Comparison of ENCODE assay signal across 25 cellular contexts in the genomic region with DNA sequence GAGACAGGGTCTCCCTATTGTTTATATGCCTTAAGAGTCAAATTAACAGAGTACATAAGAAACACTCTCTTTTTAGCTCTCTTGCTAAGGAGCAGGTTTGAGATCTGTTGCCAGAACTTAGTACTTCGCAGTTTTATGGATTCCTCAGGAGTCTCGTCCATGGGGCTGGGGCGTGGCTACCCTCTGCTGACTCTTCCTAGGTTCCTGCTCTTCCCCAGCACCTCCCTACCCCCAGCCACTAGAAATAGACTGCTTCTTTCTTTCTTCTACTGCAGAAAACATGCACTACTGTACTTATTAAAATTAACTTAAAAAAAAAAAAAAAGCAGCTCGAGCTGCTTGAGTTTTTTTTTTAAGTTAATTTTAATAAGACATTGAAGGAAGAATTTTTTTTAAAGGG.
"Had no signal": no experiment of that assay in that cellular context is flagged by ENCODE, and none has a peak within 500 bp of the region (broad histone marks: within the 10 kb centered on the region; RNA-seq: fewer than 3 reads in every experiment).

No MANE protein-coding gene starts in this region.

- H3K27ac Mint-ChIP-seq: mesothelial cell of epicardium; naive thymus-derived CD4-positive, alpha-beta T cell; nephron progenitor cell; stimulated activated effector memory CD8-positive, alpha-beta T cell treated with anti-CD3 and anti-CD28 coated beads, Interleukin-12 subunit alpha, Interleukin-12 subunit beta, amount 100 ng/mL, for 72 hours had no signal

- H3K4me1 Mint-ChIP-seq: immature natural killer cell, mesothelial cell of epicardium had no signal

- H3K4me1 ChIP-seq: foreskin keratinocyte, gastroesophageal sphincter, uterus had no signal

- ATAC-seq: foreskin keratinocyte; gastroesophageal sphincter; heart right ventricle; left lobe of liver; naive thymus-derived CD4-positive, alpha-beta T cell; psoas muscle; stimulated activated effector memory CD8-positive, alpha-beta T cell treated with anti-CD3 and anti-CD28 coated beads, Interleukin-12 subunit alpha, Interleukin-12 subunit beta, amount 100 ng/mL, for 72 hours had no signal

- H3K36me3 Mint-ChIP-seq: immature natural killer cell, mesothelial cell of epicardium had no signal

- H3K27me3 Mint-ChIP-seq: naive thymus-derived CD4-positive, alpha-beta T cell had no signal

- H3K4me3 ChIP-seq: esophagus muscularis mucosa, gastroesophageal sphincter, heart right ventricle, psoas muscle, sigmoid colon, stomach, thyroid gland, upper lobe of left lung, uterus had no signal

- H3K36me3 ChIP-seq: esophagus muscularis mucosa, gastroesophageal sphincter, heart right ventricle, sigmoid colon, stomach, thyroid gland, upper lobe of left lung, uterus had no signal

- DNase-seq: dermis blood vessel endothelial cell; effector memory CD4-positive, alpha-beta T cell; foreskin keratinocyte; heart right ventricle; hypothalamus; immature natural killer cell; mesenchymal stem cell; naive thymus-derived CD4-positive, alpha-beta T cell; nephron progenitor cell; nucleus accumbens; posterior cingulate gyrus; psoas muscle; sigmoid colon; stimulated activated CD4-positive, alpha-beta T cell treated with anti-CD3 and anti-CD28 coated beads, Interleukin-2, amount 100 ng/mL, for 24 hours; stimulated activated CD4-positive, alpha-beta T cell treated with anti-CD3 and anti-CD28 coated beads, Interleukin-4, amount 100 ng/mL, for 24 hours; stimulated activated naive CD4-positive, alpha-beta T cell treated with Interleukin-2 at 50 U/mL for 16 hours; stomach; thyroid gland; upper lobe of left lung; uterus had no signal

- H3K4me3 Mint-ChIP-seq: immature natural killer cell; mesothelial cell of epicardium; naive thymus-derived CD4-positive, alpha-beta T cell; nephron progenitor cell; stimulated activated effector memory CD8-positive, alpha-beta T cell treated with anti-CD3 and anti-CD28 coated beads, Interleukin-12 subunit alpha, Interleukin-12 subunit beta, amount 100 ng/mL, for 72 hours had no signal

- H3K9me3 Mint-ChIP-seq: immature natural killer cell; mesothelial cell of epicardium; naive thymus-derived CD4-positive, alpha-beta T cell; stimulated activated effector memory CD8-positive, alpha-beta T cell treated with anti-CD3 and anti-CD28 coated beads, Interleukin-12 subunit alpha, Interleukin-12 subunit beta, amount 100 ng/mL, for 72 hours had no signal

- H3K27ac ChIP-seq: esophagus muscularis mucosa, foreskin keratinocyte, gastroesophageal sphincter, heart right ventricle, psoas muscle, sigmoid colon, stomach, thyroid gland, upper lobe of left lung, uterus had no signal

- H3K27me3 ChIP-seq: esophagus muscularis mucosa, foreskin keratinocyte, gastroesophageal sphincter, heart right ventricle, sigmoid colon, stomach, thyroid gland, upper lobe of left lung, uterus had no signal

- H3K9me3 ChIP-seq: esophagus muscularis mucosa, gastroesophageal sphincter, heart right ventricle, psoas muscle, sigmoid colon, stomach, thyroid gland, upper lobe of left lung, uterus had no signal
